8 cellular contexts compared by ENCODE assay signal in genomic region chr18:36688020-36688965, GRCh38.
DNase-seq lines count a peak whose midpoint lies in the region; ATAC-seq and TF ChIP-seq lines count a peak whose summit lies in the region.

No MANE protein-coding gene starts in this region.

- BruUV-seq in Caco-2 (replicated peaks; lab: Mats Ljungman, UMichigan), result no TSS peak

- H3K27ac Mint-ChIP-seq in Caco-2 (ENCODE audit: unreplicated experiment) (no peak overlapping the region), brain (peak overlapping the region in 2 of 5 experiments; percentile 46)

- H3K4me3 ChIP-seq in Caco-2 (ENCODE audit: low read depth, low read length) (no peak overlapping the region), KMS-11 (IDR thresholded peaks at IDR 0.05; ENCODE audit: insufficient read depth, low read depth, low read length) (no peak overlapping the region)

- DNase-seq in Caco-2 (peak; percentile 45 to 67), GM19240 (ENCODE audit: insufficient read length, low spot score) (peak; percentile 55), RWPE1 (ENCODE audit: low spot score) (peak; percentile 67), iPS-NIHi11 (ENCODE audit: low spot score) (peak; percentile 80)
- DNase-seq in stimulated activated CD4-positive, alpha-beta T cell treated with anti-CD3 and anti-CD28 coated beads, Interleukin-15, amount 100 ng/mL, for 24 hours, result peak; percentile 64

- H3K36me3 Mint-ChIP-seq in Caco-2 (ENCODE audit: insufficient read depth, unreplicated experiment) (no peaks in the 10 kb centered on the region), brain (peaks cover 33% of the 10 kb centered on the region)

- intact Hi-C loops in Caco-2 (cut with micrococcal nuclease; ENCODE audit: unreplicated experiment), result loop anchor here (1.0 kb wide), 2 partner anchors 69 to 121 kb away; no protein-coding TSS in a partner anchor

- H3K4me1 ChIP-seq in Caco-2, result no peaks in the 10 kb centered on the region
- H3K4me1 ChIP-seq in KMS-11 (ENCODE audit: low read depth, poor library complexity, severe bottlenecking), result no peaks in the 10 kb centered on the region

- no peak overlapping the region for H3K4me2 ChIP-seq in KMS-11

- H3K4me1 Mint-ChIP-seq in Caco-2 (ENCODE audit: low read depth, unreplicated experiment) (no peaks in the 10 kb centered on the region), brain (peaks cover 26% of the 10 kb centered on the region)

- POLR2A ChIA-PET in Caco-2 (lab: Charles Lee), result no interaction called here
- POLR2A ChIA-PET in RWPE1 (lab: Yijun Ruan, JAX; ENCODE audit: low non-redundant PET), result no interaction called here

- CTCF ChIA-PET in Caco-2 (lab: Charles Lee) (interaction anchor here (1.1 kb wide), 2 partner anchors 69 to 71 kb away, joined by 5 read pairs; no protein-coding TSS in a partner anchor), RWPE1 (lab: Yijun Ruan, JAX) (interaction anchor here (0.6 to 1.6 kb wide), 6 partner anchors 13 to 591 kb away, joined by 3 to 5 read pairs (median 3); no protein-coding TSS in a partner anchor)

- H4K20me1 ChIP-seq in KMS-11 (ENCODE audit: insufficient read depth), result no peaks in the 10 kb centered on the region

- H3K27me3 ChIP-seq in Caco-2 (replicated peaks; ENCODE audit: control insufficient read depth, insufficient read depth, low read length), result no peaks in the 10 kb centered on the region; the same call in 1 of the 2 replicates
- H3K27me3 ChIP-seq in KMS-11 (ENCODE audit: insufficient read depth, low read depth), result no peaks in the 10 kb centered on the region

- ATAC-seq in HG02571 (IDR thresholded peaks at IDR 0.05; ENCODE audit: unreplicated experiment), result no peak

- TF ChIP-seq CTCF in Caco-2 (IDR thresholded peaks at IDR 0.05; ENCODE audit: insufficient read depth in 1 of 2, low read depth in 1 of 2, low read length in 1 of 2, severe bottlenecking in 1 of 2, unreplicated experiment in 1 of 2) (peak; percentile 45 to 72), KMS-11 (conservative IDR thresholded peaks at IDR 0.05; ENCODE audit: low read depth, low read length) (peak; percentile 90), RWPE1 (conservative IDR thresholded peaks at IDR 0.05; ENCODE audit: low read depth) (peak; percentile 89), brain (conservative IDR thresholded peaks at IDR 0.05) (peak; percentile 85 to 91)

- H3K4me3 Mint-ChIP-seq in Caco-2 (ENCODE audit: unreplicated experiment) (no peak overlapping the region), brain (no peak overlapping the region)

- H3K36me3 ChIP-seq in Caco-2 (ENCODE audit: control insufficient read depth, insufficient read depth, low read length) (no peaks in the 10 kb centered on the region), KMS-11 (ENCODE audit: insufficient read depth) (no peaks in the 10 kb centered on the region)

- no peak overlapping the region for H2AFZ ChIP-seq in KMS-11 (ENCODE audit: low read depth)

- H3K9ac ChIP-seq in KMS-11, result no peak overlapping the region

- no peaks in the 10 kb centered on the region for H3K9me3 ChIP-seq in Caco-2

- no peaks in the 10 kb centered on the region for H3K79me2 ChIP-seq in KMS-11 (ENCODE audit: insufficient read depth, low read depth)

- H3K27ac ChIP-seq in KMS-11 (no peak overlapping the region), RWPE1 (no peak overlapping the region)

- no peaks in the 10 kb centered on the region for H3K9me3 Mint-ChIP-seq in Caco-2 (ENCODE audit: unreplicated experiment)
- peaks cover 0 to 25% (median 11%) of the 10 kb centered on the region in 5 experiments for H3K9me3 Mint-ChIP-seq in brain

- H3K27me3 Mint-ChIP-seq in Caco-2 (ENCODE audit: insufficient read depth, unreplicated experiment) (peaks cover 16% of the 10 kb centered on the region), brain (no peaks in the 10 kb centered on the region)
